In genomic region chr3:171185359-171185758, GRCh38 we compare ENCODE assay signal across 13 cellular contexts.
"Had no signal": no experiment of that assay in that cellular context is flagged by ENCODE, and none has a peak within 500 bp of the region (broad histone marks: within the 10 kb centered on the region; RNA-seq: fewer than 3 reads in every experiment).

No MANE protein-coding gene starts in this region.

- H3K36me3 ChIP-seq: lower lobe of right lung, neutrophil, right atrium auricular region had no signal

- H3K9me3 ChIP-seq: lower lobe of right lung, neutrophil, right atrium auricular region had no signal

- DNase-seq: activated B cell treated with CpG ODN at 0.5 μM for 24 hours; activated CD4-positive, alpha-beta T cell treated with anti-CD3 and anti-CD28 coated beads, Interleukin-2, amount 10 ng/mL, durations not matched to agents 24 days and 14 days; activated effector memory CD4-positive, alpha-beta T cell treated with anti-CD3 and anti-CD28 coated beads, Interleukin-2, amount 50 U/mL, for 16 hours; anterior cingulate cortex; effector memory CD8-positive, alpha-beta T cell; hypothalamus; lower lobe of right lung; stimulated activated naive B cell treated with anti-CD40 and anti-IgM and Interleukin-4, amounts not matched to agents 10 μg/mL and 1 μg/mL and 100 μg/mL, for 72 hours; substantia nigra; T-cell had no signal

- H3K4me3 ChIP-seq: lower lobe of right lung, right atrium auricular region, SK-N-MC had no signal

- ATAC-seq: effector memory CD8-positive, alpha-beta T cell; lower lobe of right lung; stimulated activated naive B cell treated with anti-CD40 and anti-IgM and Interleukin-4, amounts not matched to agents 10 μg/mL and 1 μg/mL and 100 μg/mL, for 72 hours; T-cell had no signal

- H3K27me3 ChIP-seq: neutrophil, right atrium auricular region had no signal

- H3K27ac ChIP-seq: lower lobe of right lung, neutrophil, right atrium auricular region, SK-N-MC had no signal
